In the genomic region with DNA sequence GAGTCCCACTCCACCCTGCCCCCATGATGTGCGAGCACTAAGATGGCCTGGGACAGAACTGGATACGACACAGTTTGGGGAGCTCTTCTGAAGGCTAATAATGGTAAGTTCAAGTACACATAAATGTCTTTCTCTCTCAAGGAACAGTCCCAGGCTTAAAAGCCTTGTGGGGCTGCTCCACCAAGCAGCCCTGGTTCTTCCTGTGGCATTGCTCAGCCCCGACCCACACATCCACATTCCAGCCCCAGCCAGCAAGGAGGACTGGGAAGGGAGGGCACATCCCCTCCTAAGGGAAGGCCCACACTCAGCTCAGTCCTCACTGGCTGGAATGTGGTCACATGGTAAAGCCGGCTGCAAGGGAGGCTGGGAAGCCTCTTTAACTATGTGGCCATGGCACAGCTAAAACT, we compare ENCODE assay signal across 11 cellular contexts. TPM values are rescaled to one million over a fixed set of nuclear protein-coding genes. Genes with fewer than 3 reads are reported as not detected.
DNase-seq lines count a peak whose midpoint lies in the region; ATAC-seq, FAIRE-seq and TF ChIP-seq lines count a peak whose summit lies in the region.
"Had no signal": no experiment of that assay in that cellular context is flagged by ENCODE, and none has a peak within 500 bp of the region (broad histone marks: within the 10 kb centered on the region; RNA-seq: fewer than 3 reads in every experiment).

No MANE protein-coding gene starts in this region.

- H3K36me3 ChIP-seq in adipocyte (ENCODE audit: control insufficient read depth, insufficient read depth, low read length, severe bottlenecking) (no peaks in the 10 kb centered on the region), kidney (ENCODE audit: control insufficient read depth in 1 of 2, insufficient read depth in 2 of 2, low read length in 2 of 2) (no peaks in the 10 kb centered on the region), mucosa of descending colon (ENCODE audit: low read depth) (no peaks in the 10 kb centered on the region)

- H3K27ac ChIP-seq in AG04450 (ENCODE audit: low read depth, low read length) (no peak overlapping the region), kidney (ENCODE audit: low read depth in 2 of 2, low read length in 2 of 2) (peak overlapping the region in 1 of 2 donors; percentile 36), right cardiac atrium (ENCODE audit: low read length) (no peak overlapping the region)

- no peak for FAIRE-seq in kidney (lab: Jason Lieb, UNC)

- intact Hi-C loops in kidney (cut with DNase I) (no loop called here), mucosa of descending colon (cut with DNase I, micrococcal nuclease) (loop anchor here in 1 of 2 donors (10.0 kb wide), 1 partner anchor 294 kb away; no protein-coding TSS in a partner anchor), right cardiac atrium (cut with DNase I) (loop anchor here in 2 of 4 donors (10.0 kb wide), 3 partner anchors 114 to 494 kb away; no protein-coding TSS in a partner anchor)

- POLR2A ChIA-PET in AG04450 (lab: Yijun Ruan, JAX), result interaction anchor here (0.6 kb wide), 1 partner anchor 367 kb away, joined by 3 read pairs; no protein-coding TSS in a partner anchor

- no peak for ATAC-seq in GM21786 (IDR thresholded peaks at IDR 0.05; ENCODE audit: unreplicated experiment)
- ATAC-seq in GM18511 (IDR thresholded peaks at IDR 0.05; ENCODE audit: unreplicated experiment), result no peak
- ATAC-seq in mucosa of descending colon, result no peak
- no peak for ATAC-seq in right cardiac atrium

- H3K4me1 ChIP-seq in adipocyte (ENCODE audit: control insufficient read depth, insufficient read depth, low read length) (peaks cover 15% of the 10 kb centered on the region), kidney (ENCODE audit: control insufficient read depth in 1 of 2, insufficient read depth in 1 of 2, low read depth in 1 of 2, low read length in 2 of 2) (no peaks in the 10 kb centered on the region), mucosa of descending colon (ENCODE audit: low read depth) (peaks cover 4% of the 10 kb centered on the region), right cardiac atrium (ENCODE audit: control insufficient read depth, insufficient read depth, low read length) (no peaks in the 10 kb centered on the region)

- CTCF ChIA-PET in AG04450 (lab: Charles Lee), result interaction anchor here (1.3 kb wide), 1 partner anchor 436 kb away, joined by 6 read pairs; no protein-coding TSS in a partner anchor

- peak; percentile 30 for DNase-seq in AG04450 (ENCODE audit: low read depth, low spot score)
- DNase-seq in HT-29 (ENCODE audit: low spot score), result peak; percentile 26
- DNase-seq in adipocyte (ENCODE audit: low read depth), result peak; percentile 33
- DNase-seq in kidney, result peak; percentile 72
- no peak for DNase-seq in mucosa of descending colon
- DNase-seq in right cardiac atrium, result no peak
- DNase-seq: GF-D8, NCI-H748 treated with DMSO at 0.1 percent for 48 hours had no signal

- H3K4me3 ChIP-seq in AG04450 (ENCODE audit: low read depth, low read length) (no peak overlapping the region), adipocyte (ENCODE audit: low read length) (no peak overlapping the region), kidney (ENCODE audit: low read length in 2 of 2) (no peak overlapping the region), mucosa of descending colon (no peak overlapping the region), right cardiac atrium (ENCODE audit: low read length) (no peak overlapping the region)

- H3K27me3 ChIP-seq in AG04450 (ENCODE audit: control insufficient read depth, insufficient read depth, low read length) (no peaks in the 10 kb centered on the region), adipocyte (replicated peaks; ENCODE audit: control insufficient read depth, insufficient read depth, low read length) (no peaks in the 10 kb centered on the region), right cardiac atrium (ENCODE audit: control insufficient read depth, insufficient read depth) (no peaks in the 10 kb centered on the region)

- 74% methylated on average over 4 of the region's 4 CpGs for WGBS in right cardiac atrium

- no peaks in the 10 kb centered on the region for H3K9me3 ChIP-seq in AG04450 (ENCODE audit: control insufficient read depth, insufficient read depth, low read length)
- no peaks in the 10 kb centered on the region for H3K9me3 ChIP-seq in adipocyte (ENCODE audit: control insufficient read depth, low read length)
- H3K9me3 ChIP-seq in kidney (ENCODE audit: control insufficient read depth in 1 of 2, low read length in 2 of 2), result no peaks in the 10 kb centered on the region
- H3K9me3 ChIP-seq in mucosa of descending colon, result no peaks in the 10 kb centered on the region
- H3K9me3 ChIP-seq in right cardiac atrium (ENCODE audit: control insufficient read depth, low read length), result no peaks in the 10 kb centered on the region

- H3K9ac ChIP-seq in adipocyte (ENCODE audit: low read length), result no peak overlapping the region
- no peak overlapping the region for H3K9ac ChIP-seq in kidney (ENCODE audit: low read length in 2 of 2)

- no peak for TF ChIP-seq CTCF in AG04450 (IDR thresholded peaks at IDR 0.05; ENCODE audit: low read depth, low read length)
- TF ChIP-seq CTCF in kidney (IDR thresholded peaks at IDR 0.05; ENCODE audit: borderline replicate concordance, extremely low read depth, insufficient read depth), result no peak
- no peak for TF ChIP-seq CTCF in mucosa of descending colon (IDR thresholded peaks at IDR 0.05)

RNA-seq across cellular contexts. Expression of gene MB, which starts 13.3 kb away (rescaled TPM):
- polyA plus RNA-seq in AG04450 (2011; rRNA removed), result not detected in 2 replicates
- not detected in 2 replicates for polyA minus RNA-seq in AG04450 (2011; rRNA and poly(A)+ RNA removed)
- total RNA-seq in HT-29 (2014; rRNA removed; shearing (Covaris generic)), result 0.79 and 0.86 TPM in 2 replicates
- not detected for total RNA-seq in kidney
- 0.84 TPM for polyA plus RNA-seq in kidney (ENCODE audit: insufficient read depth, low read depth, low replicate concordance)
- 10 to 100 TPM in 2 of 3 donors, 1 to 10 TPM in 1; 2.1 to 17.2 (median 13.4) TPM for total RNA-seq in mucosa of descending colon
- total RNA-seq in right cardiac atrium, result over 10,000 TPM in 3 of 4 donors, 1,000 to 10,000 TPM in 1; 7,621 to 11,301 (median 10,496) TPM
- polyA plus RNA-seq in right cardiac atrium, result 14,884 TPM
- total RNA-seq: lung microvascular endothelial cell had no signal

RNA-seq across cellular contexts. Expression of gene APOL6, which starts 17.9 kb away (rescaled TPM):
- polyA plus RNA-seq in AG04450 (2011; rRNA removed), result 12.1 and 15.0 TPM in 2 replicates
- polyA minus RNA-seq in AG04450 (2011; rRNA and poly(A)+ RNA removed), result 26.0 and 34.0 TPM in 2 replicates
- total RNA-seq in HT-29 (2014; rRNA removed; shearing (Covaris generic)), result 6.3 and 6.8 TPM in 2 replicates
- 30.2 TPM for total RNA-seq in kidney
- 5.5 TPM for polyA plus RNA-seq in kidney (ENCODE audit: insufficient read depth, low read depth, low replicate concordance)
- total RNA-seq in mucosa of descending colon, result 10 to 100 TPM; 40.3 to 43.1 (median 42.1) TPM
- total RNA-seq in right cardiac atrium, result 10 to 100 TPM in 2 of 4 donors, 1 to 10 TPM in 2; 6.8 to 13.3 (median 10.8) TPM
- 4.2 TPM for polyA plus RNA-seq in right cardiac atrium

Comparison
In these comparisons a context has a peak if more than half of its experiments do, and no peak if none do; other contexts are left out.
1. DNase-seq: peak in AG04450 (single experiment), HT-29 (single experiment), adipocyte (single experiment) and kidney (single experiment); none in mucosa of descending colon (0 of 3) and right cardiac atrium (0 of 3).
2. RNA of gene MB, which starts 13.3 kb away (total RNA-seq): 7,621 to 11,301 TPM in right cardiac atrium; 2.1 to 17.2 TPM in mucosa of descending colon, 0.79 to 0.86 TPM in HT-29 and not detected in kidney (single experiment); every median in the first group is over 100 times any median in the second.